Comparison of ENCODE assay signal across 9 cellular contexts in genomic region chr7:10708447-10708846, GRCh38.
DNase-seq lines count a peak whose midpoint lies in the region; ATAC-seq and TF ChIP-seq lines count a peak whose summit lies in the region.
"Had no signal": no experiment of that assay in that cellular context is flagged by ENCODE, and none has a peak within 500 bp of the region (broad histone marks: within the 10 kb centered on the region; RNA-seq: fewer than 3 reads in every experiment).

No MANE protein-coding gene starts in this region.

- in situ Hi-C loops in Panc1 (cut with HindIII; ENCODE audit: low pct_unique_long_range_greater_than_20kb, low sequenced_read_pairs), result no loop called here

- H3K27me3 ChIP-seq in Panc1 (ENCODE audit: control insufficient read depth, insufficient read depth, low read length), result no peaks in the 10 kb centered on the region

- H3K4me3 ChIP-seq in Panc1 (ENCODE audit: low read depth in 2 of 2, low read length in 2 of 2) (no peak overlapping the region), coronary artery (no peak overlapping the region)

- intact Hi-C loops in Panc1 (cut with micrococcal nuclease; ENCODE audit: unreplicated experiment), result no loop called here

- CTCF ChIA-PET in Panc1 (lab: Charles Lee), result no interaction called here

- TF ChIP-seq CTCF in Panc1 (IDR thresholded peaks at IDR 0.05), result peak; percentile 40; the same call in 1 of the 2 replicates
- TF ChIP-seq CTCF in coronary artery (IDR thresholded peaks at IDR 0.05), result no peak

- POLR2A ChIA-PET in Panc1 (lab: Charles Lee), result no interaction called here

- ATAC-seq in Panc1 (no peak), GM19467 (IDR thresholded peaks at IDR 0.05; ENCODE audit: unreplicated experiment) (no peak)

- no TSS peak for BruUV-seq in Panc1 (replicated peaks; lab: Mats Ljungman, UMichigan)

- H3K36me3 ChIP-seq in Panc1 (ENCODE audit: control insufficient read depth, insufficient read depth, low read length), result no peaks in the 10 kb centered on the region

- DNase-seq in ELF-1 (ENCODE audit: low read depth, low spot score), result peak; percentile 15
- peak; percentile 61 for DNase-seq in NAMALWA (ENCODE audit: low spot score)
- peak; percentile 10 for DNase-seq in Panc1 (ENCODE audit: low read depth, low spot score)
- DNase-seq in islet precursor cell, result peak; percentile 61
- no peak for DNase-seq in coronary artery (ENCODE audit: low spot score)
- no peak for DNase-seq in NCI-H187 treated with DMSO at 0.1 percent for 48 hours (lab: John Stamatoyannopoulos, UW)
- DNase-seq in NCI-H226, result no peak
- DNase-seq: T-helper 2 cell had no signal

- no peak overlapping the region for H3K27ac ChIP-seq in Panc1 (ENCODE audit: low read length)
- H3K27ac ChIP-seq in coronary artery, result no peak overlapping the region

- no peaks in the 10 kb centered on the region for H3K4me1 ChIP-seq in Panc1 (ENCODE audit: control insufficient read depth, insufficient read depth, low read length)

- no peaks in the 10 kb centered on the region for H3K9me3 ChIP-seq in Panc1 (ENCODE audit: control insufficient read depth, insufficient read depth, low read depth, low read length)

Comparison
In these comparisons a context has a peak if more than half of its experiments do, and no peak if none do; other contexts are left out.
1. DNase-seq: peak in ELF-1 (single experiment), NAMALWA (single experiment), Panc1 (single experiment) and islet precursor cell (single experiment); none in coronary artery (single experiment), NCI-H187 treated with DMSO at 0.1 percent for 48 hours (single experiment) and NCI-H226 (single experiment).